ENCODE assay signal across 12 cellular contexts in genomic region chr1:219659682-219660081, GRCh38. TPM values are rescaled to one million over a fixed set of nuclear protein-coding genes. Genes with fewer than 3 reads are reported as not detected.
DNase-seq lines count a peak whose midpoint lies in the region; ATAC-seq and TF ChIP-seq lines count a peak whose summit lies in the region.
"Had no signal": no experiment of that assay in that cellular context is flagged by ENCODE, and none has a peak within 500 bp of the region (broad histone marks: within the 10 kb centered on the region; RNA-seq: fewer than 3 reads in every experiment).

No MANE protein-coding gene starts in this region.

- no peaks in the 10 kb centered on the region for H3K27me3 ChIP-seq in MG63
- H3K27me3 ChIP-seq in adipocyte (replicated peaks; ENCODE audit: control insufficient read depth, insufficient read depth, low read length): no peaks in the 10 kb centered on the region
- no peaks in the 10 kb centered on the region for H3K27me3 ChIP-seq in esophagus squamous epithelium

- DNase-seq in GM13976 (ENCODE audit: low spot score) (peak; percentile 12), MG63 (peak; percentile 83), adipocyte (ENCODE audit: low read depth) (peak; percentile 90), midbrain (lab: John Stamatoyannopoulos, UW) (peak; percentile 13), esophagus squamous epithelium (lab: John Stamatoyannopoulos, UW) (no peak), T-helper 9 cell (no peak)
- DNase-seq in activated naive CD4-positive, alpha-beta T cell treated with anti-CD3 and anti-CD28 coated beads, Interleukin-2, amount 50 U/mL, for 72 hours (ENCODE audit: low spot score in 2 of 2): no peak
- DNase-seq: activated gamma-delta T cell treated with Interleukin-2 at 50 U/mL for 16 hours; effector CD4-positive, alpha-beta T cell; NCI-H774 had no signal

- TF ChIP-seq CTCF in GM13976 (IDR thresholded peaks at IDR 0.05; ENCODE audit: borderline replicate concordance, control extremely low read depth, extremely low read depth, insufficient read depth, missing control alignments) (no peak), esophagus squamous epithelium (IDR thresholded peaks at IDR 0.05) (no peak)

- no peak overlapping the region for H3K27ac Mint-ChIP-seq in activated naive CD4-positive, alpha-beta T cell treated with anti-CD3 and anti-CD28 coated beads, Interleukin-2, amount 50 U/mL, for 72 hours

- no peak for TF ChIP-seq POLR2A in esophagus squamous epithelium (IDR thresholded peaks at IDR 0.05)

- H3K36me3 ChIP-seq in MG63: no peaks in the 10 kb centered on the region
- no peaks in the 10 kb centered on the region for H3K36me3 ChIP-seq in adipocyte (ENCODE audit: control insufficient read depth, insufficient read depth, low read length, severe bottlenecking)
- no peaks in the 10 kb centered on the region for H3K36me3 ChIP-seq in esophagus squamous epithelium

- no peaks in the 10 kb centered on the region for H3K36me3 Mint-ChIP-seq in activated naive CD4-positive, alpha-beta T cell treated with anti-CD3 and anti-CD28 coated beads, Interleukin-2, amount 50 U/mL, for 72 hours

- H3K27ac ChIP-seq in esophagus squamous epithelium: no peak overlapping the region
- H3K27ac ChIP-seq: VCaP had no signal

- peaks cover 4 to 9% of the 10 kb centered on the region in 2 donors for H3K9me3 Mint-ChIP-seq in activated naive CD4-positive, alpha-beta T cell treated with anti-CD3 and anti-CD28 coated beads, Interleukin-2, amount 50 U/mL, for 72 hours

- no peak for ATAC-seq in GM19397 (IDR thresholded peaks at IDR 0.05; ENCODE audit: unreplicated experiment)
- no peak for ATAC-seq in activated naive CD4-positive, alpha-beta T cell treated with anti-CD3 and anti-CD28 coated beads, Interleukin-2, amount 50 U/mL, for 72 hours

- in situ Hi-C loops in GM13976 (cut with MboI; ENCODE audit: low sequenced_read_pairs, unreplicated experiment): loop anchor here (10.0 to 25.0 kb wide), 2 partner anchors 145 to 1322 kb away; partner anchors contain the start of gene TGFB2

- H3K9me3 ChIP-seq in MG63 (no peaks in the 10 kb centered on the region; the same call in 1 of the 2 replicates), adipocyte (ENCODE audit: control insufficient read depth, low read length) (no peaks in the 10 kb centered on the region), esophagus squamous epithelium (no peaks in the 10 kb centered on the region)

- H3K4me1 ChIP-seq in adipocyte (ENCODE audit: control insufficient read depth, insufficient read depth, low read length) (peaks cover 20% of the 10 kb centered on the region), esophagus squamous epithelium (peaks cover 0 to 11% (median 5%) of the 10 kb centered on the region in 3 donors)

- intact Hi-C loops in esophagus squamous epithelium (cut with DNase I): no loop called here

- 23 to 42% methylated on average over 1 of the region's 1 CpG for WGBS in esophagus squamous epithelium, 2 donors

- no peak overlapping the region for H3K9ac ChIP-seq in adipocyte (ENCODE audit: low read length)

- no peak overlapping the region for H3K4me3 ChIP-seq in MG63
- H3K4me3 ChIP-seq in adipocyte (ENCODE audit: low read length): no peak overlapping the region
- no peak overlapping the region for H3K4me3 ChIP-seq in esophagus squamous epithelium

RNA-seq across cellular contexts. Expression of gene ZC3H11B, which starts 46.8 kb away (rescaled TPM):
- not detected in 2 replicates for total RNA-seq in MG63 (2014; rRNA removed; shearing (Covaris generic); ENCODE audit: low replicate concordance)
- under 1 TPM in 1 of 2 donors, not detected in 1; 0.43 TPM for total RNA-seq in activated naive CD4-positive, alpha-beta T cell treated with anti-CD3 and anti-CD28 coated beads, Interleukin-2, amount 50 U/mL, for 72 hours
- total RNA-seq in esophagus squamous epithelium: not detected

Comparison
In these comparisons a context has a peak if more than half of its experiments do, and no peak if none do; other contexts are left out.
1. DNase-seq: peak in GM13976 (single experiment), MG63 (single experiment), adipocyte (single experiment) and midbrain (single experiment); none in activated naive CD4-positive, alpha-beta T cell treated with anti-CD3 and anti-CD28 coated beads, Interleukin-2, amount 50 U/mL, for 72 hours (0 of 2), esophagus squamous epithelium (single experiment) and T-helper 9 cell (single experiment).